11 cellular contexts compared by ENCODE assay signal in genomic region chr6:12749531-12750379, GRCh38. TPM values are rescaled to one million over a fixed set of nuclear protein-coding genes. Genes with fewer than 3 reads are reported as not detected.
DNase-seq lines count a peak whose midpoint lies in the region; ATAC-seq and TF ChIP-seq lines count a peak whose summit lies in the region.
"Had no signal": no experiment of that assay in that cellular context is flagged by ENCODE, and none has a peak within 500 bp of the region (broad histone marks: within the 10 kb centered on the region; RNA-seq: fewer than 3 reads in every experiment).

No MANE protein-coding gene starts in this region.

- TF ChIP-seq CTCF in brain (conservative IDR thresholded peaks at IDR 0.05), result no peak
- no peak for TF ChIP-seq CTCF in nephron progenitor cell (IDR thresholded peaks at IDR 0.05)
- no peak for TF ChIP-seq CTCF in GM10266 (IDR thresholded peaks at IDR 0.05; ENCODE audit: control insufficient read depth, insufficient read depth, low read depth, missing control alignments)

- H3K4me1 Mint-ChIP-seq in brain, result peaks cover 29% of the 10 kb centered on the region
- no peaks in the 10 kb centered on the region for H3K4me1 Mint-ChIP-seq in nephron progenitor cell

- H3K27me3 Mint-ChIP-seq in brain (peaks cover 12% of the 10 kb centered on the region), nephron progenitor cell (ENCODE audit: low read depth, poor library complexity) (peaks cover 65% of the 10 kb centered on the region)

- no peaks in the 10 kb centered on the region for H3K36me3 Mint-ChIP-seq in brain
- no peaks in the 10 kb centered on the region for H3K36me3 Mint-ChIP-seq in nephron progenitor cell (ENCODE audit: low read depth)

- H3K9me3 Mint-ChIP-seq in brain, result peaks cover 0 to 8% (median 4%) of the 10 kb centered on the region in 5 experiments
- peaks cover 10% of the 10 kb centered on the region for H3K9me3 Mint-ChIP-seq in nephron progenitor cell

- peak; percentile 21 for DNase-seq in DMS153 treated with DMSO at 0.1 percent for 48 hours (lab: John Stamatoyannopoulos, UW; ENCODE audit: unreplicated experiment)
- DNase-seq in NCI-H1417 treated with DMSO at 0.1 percent for 48 hours (lab: John Stamatoyannopoulos, UW), result peak; percentile 33
- DNase-seq in nephron progenitor cell, result peak; percentile 62
- DNase-seq in NOMO-1 treated with DMSO at 0.1 percent for 48 hours (lab: John Stamatoyannopoulos, UW; ENCODE audit: unreplicated experiment), result no peak
- DNase-seq in GM10266 (ENCODE audit: extremely low spot score), result no peak
- DNase-seq: colonic mucosa; left colon; stimulated activated CD4-positive, alpha-beta T cell treated with anti-CD3 and anti-CD28 coated beads, Interleukin-4, amount 100 ng/mL, for 1 hour had no signal

- ATAC-seq in GM21825 (IDR thresholded peaks at IDR 0.05; ENCODE audit: unreplicated experiment) (no peak), GM19023 (IDR thresholded peaks at IDR 0.05; ENCODE audit: unreplicated experiment) (no peak)
- ATAC-seq: left colon had no signal

- H3K4me3 Mint-ChIP-seq in brain, result peak overlapping the region; percentile 85 to 89 (median 87)
- peak overlapping the region; percentile 83 for H3K4me3 Mint-ChIP-seq in nephron progenitor cell

- peak overlapping the region; percentile 22 to 94 (median 32) for H3K27ac Mint-ChIP-seq in brain
- H3K27ac Mint-ChIP-seq in nephron progenitor cell, result no peak overlapping the region

RNA-seq across cellular contexts. Expression of gene PHACTR1, which starts 33.2 kb away (rescaled TPM):
- polyA plus RNA-seq in brain (ENCODE audit: insufficient read depth, low read depth, low replicate concordance), result 38.5 TPM

Comparison
In these comparisons a context has a peak if more than half of its experiments do, and no peak if none do; other contexts are left out.
1. DNase-seq: peak in DMS153 treated with DMSO at 0.1 percent for 48 hours (single experiment), NCI-H1417 treated with DMSO at 0.1 percent for 48 hours (single experiment) and nephron progenitor cell (single experiment); none in NOMO-1 treated with DMSO at 0.1 percent for 48 hours (single experiment) and GM10266 (single experiment).